In the genomic region with DNA sequence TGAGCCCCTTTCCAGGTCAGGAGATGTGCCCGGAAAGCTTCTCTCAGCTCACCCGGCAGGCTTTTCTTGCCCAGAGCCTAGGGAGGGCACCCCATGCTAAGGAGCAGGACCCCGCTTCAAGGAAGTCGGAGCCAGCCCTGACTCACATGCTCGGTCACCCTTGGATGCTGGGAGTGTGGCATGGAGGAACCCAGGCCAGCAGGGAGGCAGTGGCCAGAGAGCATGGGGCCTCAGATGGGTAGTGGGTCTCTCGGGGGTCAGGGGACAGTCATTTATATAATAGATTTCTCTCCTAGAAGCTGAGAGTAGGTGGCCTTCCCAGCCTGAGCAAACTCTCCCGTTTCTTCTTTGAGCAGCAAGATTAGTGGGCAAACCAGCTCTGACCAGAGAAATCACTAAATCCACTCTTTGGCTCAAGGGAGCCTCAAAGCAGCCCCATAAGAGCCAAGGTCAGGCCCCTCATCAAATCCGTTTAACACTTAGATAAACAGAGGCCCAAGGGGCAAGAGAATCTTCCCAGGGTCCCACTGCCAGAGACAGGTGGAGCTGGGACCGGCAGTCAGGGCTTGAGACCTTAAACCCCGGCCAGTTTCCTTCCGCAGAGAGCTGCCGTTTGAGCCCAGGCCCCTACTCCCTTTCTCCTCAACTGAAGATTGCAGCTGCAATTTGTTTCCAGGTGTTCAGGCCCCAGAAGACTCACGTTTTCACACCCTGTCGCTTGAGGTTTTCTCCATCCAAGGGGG, we compare ENCODE assay signal across 19 cellular contexts.
DNase-seq lines count a peak whose midpoint lies in the region; ATAC-seq and TF ChIP-seq lines count a peak whose summit lies in the region.
"Had no signal": no experiment of that assay in that cellular context is flagged by ENCODE, and none has a peak within 500 bp of the region (broad histone marks: within the 10 kb centered on the region; RNA-seq: fewer than 3 reads in every experiment).

No MANE protein-coding gene starts in this region.

- no peaks in the 10 kb centered on the region for H3K27me3 ChIP-seq in BLaER1
- H3K27me3 ChIP-seq in endodermal cell (ENCODE audit: control insufficient read depth, insufficient read depth, low read length, poor library complexity, severe bottlenecking): no peaks in the 10 kb centered on the region

- H3K36me3 ChIP-seq in BLaER1 (no peaks in the 10 kb centered on the region), endodermal cell (ENCODE audit: control insufficient read depth, insufficient read depth, low read length) (no peaks in the 10 kb centered on the region)

- H3K4me1 ChIP-seq in BLaER1 (peaks cover 25% of the 10 kb centered on the region), endodermal cell (ENCODE audit: control insufficient read depth, insufficient read depth, low read length) (no peaks in the 10 kb centered on the region)

- WGBS in endodermal cell (ENCODE audit: insufficient coverage in 1 of 2, insufficient read length in 1 of 2), 2 experiments: 90 to 97% methylated on average over 4 to 14 of the region's 14 CpGs

- ATAC-seq in GM21515 (IDR thresholded peaks at IDR 0.05; ENCODE audit: unreplicated experiment): no peak
- ATAC-seq: GM12878, GM23338, PC-3 had no signal

- H4K20me1 ChIP-seq in BLaER1: no peaks in the 10 kb centered on the region

- H3K9me3 ChIP-seq in BLaER1 (no peaks in the 10 kb centered on the region), endodermal cell (ENCODE audit: control insufficient read depth, low read length) (no peaks in the 10 kb centered on the region)

- H3K4me3 Mint-ChIP-seq in endodermal cell (no peak overlapping the region), osteocyte (ENCODE audit: unreplicated experiment) (no peak overlapping the region)
- H3K4me3 Mint-ChIP-seq: B cell; CD4-positive, alpha-beta memory T cell; GM23338 had no signal

- peak; percentile 1 for DNase-seq in GM03348 (ENCODE audit: low spot score)
- DNase-seq in endodermal cell: peak; percentile 33
- peak; percentile 70 for DNase-seq in osteocyte (ENCODE audit: extremely low spot score, unreplicated experiment)
- no peak for DNase-seq in NCI-H146 (lab: John Stamatoyannopoulos, UW)
- no peak for DNase-seq in NCI-H1417 (lab: John Stamatoyannopoulos, UW)
- DNase-seq: ACHN; CD4-positive, alpha-beta memory T cell; DND-41; NCI-H1436 treated with DMSO at 0.1 percent for 48 hours; NCI-H2081; NCI-H510A; NCI-H774; PC-3 had no signal

- H3K4me2 ChIP-seq in BLaER1: peak overlapping the region; percentile 42
- H3K4me2 ChIP-seq: GM23338, KMS-11 had no signal

- H3K27me3 Mint-ChIP-seq in endodermal cell (ENCODE audit: insufficient read depth) (no peaks in the 10 kb centered on the region), osteocyte (ENCODE audit: unreplicated experiment) (peaks cover 39% of the 10 kb centered on the region)

- H3K36me3 Mint-ChIP-seq in endodermal cell (ENCODE audit: low read depth) (no peaks in the 10 kb centered on the region), osteocyte (ENCODE audit: unreplicated experiment) (no peaks in the 10 kb centered on the region)
- H3K36me3 Mint-ChIP-seq: CD4-positive, alpha-beta memory T cell had no signal

- H3K27ac Mint-ChIP-seq in endodermal cell: no peak overlapping the region
- H3K27ac Mint-ChIP-seq in osteocyte (ENCODE audit: unreplicated experiment): no peak overlapping the region
- H3K27ac Mint-ChIP-seq: B cell; CD4-positive, alpha-beta memory T cell; GM23338 had no signal

- H3K4me1 Mint-ChIP-seq in endodermal cell (peaks cover under 1% of the 10 kb centered on the region), osteocyte (ENCODE audit: unreplicated experiment) (no peaks in the 10 kb centered on the region)
- H3K4me1 Mint-ChIP-seq: B cell; CD4-positive, alpha-beta memory T cell had no signal

- H3K27ac ChIP-seq in BLaER1: peak overlapping the region; percentile 52; the same call in 1 of the 2 replicates
- H3K27ac ChIP-seq in endodermal cell (ENCODE audit: low read depth, low read length): no peak overlapping the region
- H3K27ac ChIP-seq: KMS-11 had no signal

- no peak overlapping the region for H3K4me3 ChIP-seq in BLaER1
- H3K4me3 ChIP-seq in endodermal cell (ENCODE audit: low read length): no peak overlapping the region
- H3K4me3 ChIP-seq: GM12878, GM23338 had no signal

- H3K9me3 Mint-ChIP-seq in endodermal cell (no peaks in the 10 kb centered on the region), osteocyte (ENCODE audit: unreplicated experiment) (no peaks in the 10 kb centered on the region)
- H3K9me3 Mint-ChIP-seq: CD4-positive, alpha-beta memory T cell; GM23338 had no signal

- H3K9ac ChIP-seq in BLaER1: no peak overlapping the region
- no peak overlapping the region for H3K9ac ChIP-seq in endodermal cell (ENCODE audit: extremely low read depth, low read length, poor library complexity, severe bottlenecking)
- H3K9ac ChIP-seq: KMS-11 had no signal

- TF ChIP-seq CTCF in endodermal cell (conservative IDR thresholded peaks at IDR 0.05): no peak
- no peak for TF ChIP-seq CTCF in osteocyte (IDR thresholded peaks at IDR 0.05)

Comparison
In these comparisons a context has a peak if more than half of its experiments do, and no peak if none do; other contexts are left out.
1. DNase-seq: peak in GM03348 (single experiment), endodermal cell (single experiment) and osteocyte (single experiment); none in NCI-H146 (single experiment) and NCI-H1417 (0 of 3).